ENCODE assay signal across 1 cellular context in the genomic region with DNA sequence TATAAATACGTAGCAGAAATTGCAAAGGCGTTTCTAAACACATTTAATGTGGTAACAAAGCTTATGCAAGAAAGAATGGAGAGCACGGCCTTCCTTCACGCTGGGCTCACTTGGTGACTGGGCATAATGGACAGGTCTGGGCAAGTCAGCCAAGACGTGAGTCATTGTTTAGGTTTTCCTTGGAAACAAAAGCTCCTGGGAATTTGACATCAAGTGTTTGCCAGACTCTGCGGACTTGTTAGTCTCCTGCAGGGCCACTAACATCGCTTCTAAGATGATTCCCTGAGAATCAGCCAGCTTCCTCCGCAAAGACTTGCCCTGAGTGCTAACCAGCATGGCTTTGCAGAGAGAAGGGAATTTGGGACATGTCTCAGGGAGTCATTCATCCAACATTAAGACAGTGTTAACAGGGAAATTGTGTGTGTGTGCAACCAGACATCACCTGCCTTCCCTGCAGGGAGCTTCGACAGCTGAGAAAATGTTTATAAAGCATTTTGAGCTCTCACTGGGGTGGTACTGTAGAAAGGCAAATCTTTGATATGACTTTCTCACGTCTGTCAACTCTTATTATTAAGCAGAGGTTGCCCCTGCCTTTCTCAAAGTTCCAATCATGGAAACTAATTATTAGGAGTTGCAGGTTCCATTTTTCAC.
A peak's percentile ranks its signal among the peaks of the same experiment; 100 is the strongest.
TF ChIP-seq lines count a peak whose summit lies in the region.

No MANE protein-coding gene starts in this region.

TF ChIP-seq in HEK293, 187 proteins besides CTCF, POLR2A, EP300 and RAD21 (continued from another document and continues in another):
- TF ChIP-seq ZNF621 (tag by site-specific recombination; IDR thresholded peaks at IDR 0.05) (no peak), OSR2 (tag by site-specific recombination; IDR thresholded peaks at IDR 0.05) (peak; percentile 46; the same call in 1 of the 2 replicates), KLF1 (tag by site-specific recombination; IDR thresholded peaks at IDR 0.05) (no peak), ZIC2 (tag by site-specific recombination; IDR thresholded peaks at IDR 0.05) (peak; percentile 91), ZNF596 (tag by site-specific recombination; IDR thresholded peaks at IDR 0.05) (no peak), ZNF558 (tag by site-specific recombination; IDR thresholded peaks at IDR 0.05) (no peak), MEIS1 (CRISPR knock-in tag; IDR thresholded peaks at IDR 0.05; ENCODE audit: borderline replicate concordance) (no peak), ZNF211 (tag by site-specific recombination; IDR thresholded peaks at IDR 0.05; ENCODE audit: low read depth) (no peak), ZBTB20 (tag by site-specific recombination; IDR thresholded peaks at IDR 0.05) (no peak), KLF10 (tag by site-specific recombination; IDR thresholded peaks at IDR 0.05) (no peak), ZNF521 (tag by site-specific recombination; IDR thresholded peaks at IDR 0.05) (no peak), ZNF501 (tag by site-specific recombination; IDR thresholded peaks at IDR 0.05) (no peak), BCL11A (tag by site-specific recombination; IDR thresholded peaks at IDR 0.05; ENCODE audit: low read depth) (peak; percentile 59; the same call in 1 of the 2 replicates), ZNF747 (tag by site-specific recombination; IDR thresholded peaks at IDR 0.05) (no peak), ZNF768 (tag by site-specific recombination; IDR thresholded peaks at IDR 0.05) (no peak), ZXDB (tag by site-specific recombination; IDR thresholded peaks at IDR 0.05) (peak; percentile 80), GLIS2 (tag by site-specific recombination; IDR thresholded peaks at IDR 0.05) (peak; percentile 47; the same call in 1 of the 2 replicates), ZNF266 (tag by site-specific recombination; IDR thresholded peaks at IDR 0.05; ENCODE audit: low read depth) (no peak), ZNF416 (tag by site-specific recombination; IDR thresholded peaks at IDR 0.05) (no peak), ZNF571 (tag by site-specific recombination; IDR thresholded peaks at IDR 0.05) (no peak), REPIN1 (tag by site-specific recombination; IDR thresholded peaks at IDR 0.05; ENCODE audit: low read depth) (no peak), ZNF354C (tag by site-specific recombination; IDR thresholded peaks at IDR 0.05; ENCODE audit: borderline replicate concordance, low read depth) (no peak), TCF7L2 (IDR thresholded peaks at IDR 0.05; ENCODE audit: borderline replicate concordance, low read depth, low read length) (no peak), ZNF548 (tag by site-specific recombination; IDR thresholded peaks at IDR 0.05) (no peak), SCRT2 (tag by site-specific recombination; IDR thresholded peaks at IDR 0.05) (peak; percentile 63)
- TF ChIP-seq, protein P1, sequence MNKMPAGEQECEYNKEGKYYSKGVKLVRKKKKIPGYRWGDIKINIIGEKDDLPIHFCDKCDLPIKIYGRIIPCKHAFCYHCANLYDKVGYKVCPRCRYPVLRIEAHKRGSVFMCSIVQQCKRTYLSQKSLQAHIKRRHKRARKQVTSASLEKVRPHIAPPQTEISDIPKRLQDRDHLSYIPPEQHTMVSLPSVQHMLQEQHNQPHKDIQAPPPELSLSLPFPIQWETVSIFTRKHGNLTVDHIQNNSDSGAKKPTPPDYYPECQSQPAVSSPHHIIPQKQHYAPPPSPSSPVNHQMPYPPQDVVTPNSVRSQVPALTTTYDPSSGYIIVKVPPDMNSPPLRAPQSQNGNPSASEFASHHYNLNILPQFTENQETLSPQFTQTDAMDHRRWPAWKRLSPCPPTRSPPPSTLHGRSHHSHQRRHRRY (tag by site-specific recombination; IDR thresholded peaks at IDR 0.05): no peak
- TF ChIP-seq, protein P2, sequence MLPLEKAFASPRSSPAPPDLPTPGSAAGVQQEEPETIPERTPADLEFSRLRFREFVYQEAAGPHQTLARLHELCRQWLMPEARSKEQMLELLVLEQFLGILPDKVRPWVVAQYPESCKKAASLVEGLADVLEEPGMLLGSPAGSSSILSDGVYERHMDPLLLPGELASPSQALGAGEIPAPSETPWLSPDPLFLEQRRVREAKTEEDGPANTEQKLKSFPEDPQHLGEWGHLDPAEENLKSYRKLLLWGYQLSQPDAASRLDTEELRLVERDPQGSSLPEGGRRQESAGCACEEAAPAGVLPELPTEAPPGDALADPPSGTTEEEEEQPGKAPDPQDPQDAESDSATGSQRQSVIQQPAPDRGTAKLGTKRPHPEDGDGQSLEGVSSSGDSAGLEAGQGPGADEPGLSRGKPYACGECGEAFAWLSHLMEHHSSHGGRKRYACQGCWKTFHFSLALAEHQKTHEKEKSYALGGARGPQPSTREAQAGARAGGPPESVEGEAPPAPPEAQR (tag by site-specific recombination; IDR thresholded peaks at IDR 0.05): no peak
- TF ChIP-seq, protein P3, sequence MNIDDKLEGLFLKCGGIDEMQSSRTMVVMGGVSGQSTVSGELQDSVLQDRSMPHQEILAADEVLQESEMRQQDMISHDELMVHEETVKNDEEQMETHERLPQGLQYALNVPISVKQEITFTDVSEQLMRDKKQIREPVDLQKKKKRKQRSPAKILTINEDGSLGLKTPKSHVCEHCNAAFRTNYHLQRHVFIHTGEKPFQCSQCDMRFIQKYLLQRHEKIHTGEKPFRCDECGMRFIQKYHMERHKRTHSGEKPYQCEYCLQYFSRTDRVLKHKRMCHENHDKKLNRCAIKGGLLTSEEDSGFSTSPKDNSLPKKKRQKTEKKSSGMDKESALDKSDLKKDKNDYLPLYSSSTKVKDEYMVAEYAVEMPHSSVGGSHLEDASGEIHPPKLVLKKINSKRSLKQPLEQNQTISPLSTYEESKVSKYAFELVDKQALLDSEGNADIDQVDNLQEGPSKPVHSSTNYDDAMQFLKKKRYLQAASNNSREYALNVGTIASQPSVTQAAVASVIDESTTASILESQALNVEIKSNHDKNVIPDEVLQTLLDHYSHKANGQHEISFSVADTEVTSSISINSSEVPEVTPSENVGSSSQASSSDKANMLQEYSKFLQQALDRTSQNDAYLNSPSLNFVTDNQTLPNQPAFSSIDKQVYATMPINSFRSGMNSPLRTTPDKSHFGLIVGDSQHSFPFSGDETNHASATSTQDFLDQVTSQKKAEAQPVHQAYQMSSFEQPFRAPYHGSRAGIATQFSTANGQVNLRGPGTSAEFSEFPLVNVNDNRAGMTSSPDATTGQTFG (tag by site-specific recombination; IDR thresholded peaks at IDR 0.05; ENCODE audit: borderline replicate concordance): no peak
- TF ChIP-seq, protein P4, sequence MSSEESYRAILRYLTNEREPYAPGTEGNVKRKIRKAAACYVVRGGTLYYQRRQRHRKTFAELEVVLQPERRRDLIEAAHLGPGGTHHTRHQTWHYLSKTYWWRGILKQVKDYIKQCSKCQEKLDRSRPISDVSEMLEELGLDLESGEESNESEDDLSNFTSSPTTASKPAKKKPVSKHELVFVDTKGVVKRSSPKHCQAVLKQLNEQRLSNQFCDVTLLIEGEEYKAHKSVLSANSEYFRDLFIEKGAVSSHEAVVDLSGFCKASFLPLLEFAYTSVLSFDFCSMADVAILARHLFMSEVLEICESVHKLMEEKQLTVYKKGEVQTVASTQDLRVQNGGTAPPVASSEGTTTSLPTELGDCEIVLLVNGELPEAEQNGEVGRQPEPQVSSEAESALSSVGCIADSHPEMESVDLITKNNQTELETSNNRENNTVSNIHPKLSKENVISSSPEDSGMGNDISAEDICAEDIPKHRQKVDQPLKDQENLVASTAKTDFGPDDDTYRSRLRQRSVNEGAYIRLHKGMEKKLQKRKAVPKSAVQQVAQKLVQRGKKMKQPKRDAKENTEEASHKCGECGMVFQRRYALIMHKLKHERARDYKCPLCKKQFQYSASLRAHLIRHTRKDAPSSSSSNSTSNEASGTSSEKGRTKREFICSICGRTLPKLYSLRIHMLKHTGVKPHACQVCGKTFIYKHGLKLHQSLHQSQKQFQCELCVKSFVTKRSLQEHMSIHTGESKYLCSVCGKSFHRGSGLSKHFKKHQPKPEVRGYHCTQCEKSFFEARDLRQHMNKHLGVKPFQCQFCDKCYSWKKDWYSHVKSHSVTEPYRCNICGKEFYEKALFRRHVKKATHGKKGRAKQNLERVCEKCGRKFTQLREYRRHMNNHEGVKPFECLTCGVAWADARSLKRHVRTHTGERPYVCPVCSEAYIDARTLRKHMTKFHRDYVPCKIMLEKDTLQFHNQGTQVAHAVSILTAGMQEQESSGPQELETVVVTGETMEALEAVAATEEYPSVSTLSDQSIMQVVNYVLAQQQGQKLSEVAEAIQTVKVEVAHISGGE (tag by site-specific recombination; conservative IDR thresholded peaks at IDR 0.05; ENCODE audit: low read depth): no peak
- TF ChIP-seq, protein P5, sequence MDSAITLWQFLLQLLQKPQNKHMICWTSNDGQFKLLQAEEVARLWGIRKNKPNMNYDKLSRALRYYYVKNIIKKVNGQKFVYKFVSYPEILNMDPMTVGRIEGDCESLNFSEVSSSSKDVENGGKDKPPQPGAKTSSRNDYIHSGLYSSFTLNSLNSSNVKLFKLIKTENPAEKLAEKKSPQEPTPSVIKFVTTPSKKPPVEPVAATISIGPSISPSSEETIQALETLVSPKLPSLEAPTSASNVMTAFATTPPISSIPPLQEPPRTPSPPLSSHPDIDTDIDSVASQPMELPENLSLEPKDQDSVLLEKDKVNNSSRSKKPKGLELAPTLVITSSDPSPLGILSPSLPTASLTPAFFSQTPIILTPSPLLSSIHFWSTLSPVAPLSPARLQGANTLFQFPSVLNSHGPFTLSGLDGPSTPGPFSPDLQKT (IDR thresholded peaks at IDR 0.05; ENCODE audit: borderline replicate concordance, low read depth, low read length): no peak
- TF ChIP-seq, protein P6, sequence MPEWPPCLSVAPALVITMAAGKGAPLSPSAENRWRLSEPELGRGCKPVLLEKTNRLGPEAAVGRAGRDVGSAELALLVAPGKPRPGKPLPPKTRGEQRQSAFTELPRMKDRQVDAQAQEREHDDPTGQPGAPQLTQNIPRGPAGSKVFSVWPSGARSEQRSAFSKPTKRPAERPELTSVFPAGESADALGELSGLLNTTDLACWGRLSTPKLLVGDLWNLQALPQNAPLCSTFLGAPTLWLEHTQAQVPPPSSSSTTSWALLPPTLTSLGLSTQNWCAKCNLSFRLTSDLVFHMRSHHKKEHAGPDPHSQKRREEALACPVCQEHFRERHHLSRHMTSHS (tag by site-specific recombination; IDR thresholded peaks at IDR 0.05): no peak
- TF ChIP-seq, protein P7, sequence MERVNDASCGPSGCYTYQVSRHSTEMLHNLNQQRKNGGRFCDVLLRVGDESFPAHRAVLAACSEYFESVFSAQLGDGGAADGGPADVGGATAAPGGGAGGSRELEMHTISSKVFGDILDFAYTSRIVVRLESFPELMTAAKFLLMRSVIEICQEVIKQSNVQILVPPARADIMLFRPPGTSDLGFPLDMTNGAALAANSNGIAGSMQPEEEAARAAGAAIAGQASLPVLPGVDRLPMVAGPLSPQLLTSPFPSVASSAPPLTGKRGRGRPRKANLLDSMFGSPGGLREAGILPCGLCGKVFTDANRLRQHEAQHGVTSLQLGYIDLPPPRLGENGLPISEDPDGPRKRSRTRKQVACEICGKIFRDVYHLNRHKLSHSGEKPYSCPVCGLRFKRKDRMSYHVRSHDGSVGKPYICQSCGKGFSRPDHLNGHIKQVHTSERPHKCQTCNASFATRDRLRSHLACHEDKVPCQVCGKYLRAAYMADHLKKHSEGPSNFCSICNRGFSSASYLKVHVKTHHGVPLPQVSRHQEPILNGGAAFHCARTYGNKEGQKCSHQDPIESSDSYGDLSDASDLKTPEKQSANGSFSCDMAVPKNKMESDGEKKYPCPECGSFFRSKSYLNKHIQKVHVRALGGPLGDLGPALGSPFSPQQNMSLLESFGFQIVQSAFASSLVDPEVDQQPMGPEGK (tag by site-specific recombination; IDR thresholded peaks at IDR 0.05): no peak
- TF ChIP-seq, protein P8, sequence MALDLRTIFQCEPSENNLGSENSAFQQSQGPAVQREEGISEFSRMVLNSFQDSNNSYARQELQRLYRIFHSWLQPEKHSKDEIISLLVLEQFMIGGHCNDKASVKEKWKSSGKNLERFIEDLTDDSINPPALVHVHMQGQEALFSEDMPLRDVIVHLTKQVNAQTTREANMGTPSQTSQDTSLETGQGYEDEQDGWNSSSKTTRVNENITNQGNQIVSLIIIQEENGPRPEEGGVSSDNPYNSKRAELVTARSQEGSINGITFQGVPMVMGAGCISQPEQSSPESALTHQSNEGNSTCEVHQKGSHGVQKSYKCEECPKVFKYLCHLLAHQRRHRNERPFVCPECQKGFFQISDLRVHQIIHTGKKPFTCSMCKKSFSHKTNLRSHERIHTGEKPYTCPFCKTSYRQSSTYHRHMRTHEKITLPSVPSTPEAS (tag by site-specific recombination; IDR thresholded peaks at IDR 0.05): no peak
- TF ChIP-seq, protein P9, sequence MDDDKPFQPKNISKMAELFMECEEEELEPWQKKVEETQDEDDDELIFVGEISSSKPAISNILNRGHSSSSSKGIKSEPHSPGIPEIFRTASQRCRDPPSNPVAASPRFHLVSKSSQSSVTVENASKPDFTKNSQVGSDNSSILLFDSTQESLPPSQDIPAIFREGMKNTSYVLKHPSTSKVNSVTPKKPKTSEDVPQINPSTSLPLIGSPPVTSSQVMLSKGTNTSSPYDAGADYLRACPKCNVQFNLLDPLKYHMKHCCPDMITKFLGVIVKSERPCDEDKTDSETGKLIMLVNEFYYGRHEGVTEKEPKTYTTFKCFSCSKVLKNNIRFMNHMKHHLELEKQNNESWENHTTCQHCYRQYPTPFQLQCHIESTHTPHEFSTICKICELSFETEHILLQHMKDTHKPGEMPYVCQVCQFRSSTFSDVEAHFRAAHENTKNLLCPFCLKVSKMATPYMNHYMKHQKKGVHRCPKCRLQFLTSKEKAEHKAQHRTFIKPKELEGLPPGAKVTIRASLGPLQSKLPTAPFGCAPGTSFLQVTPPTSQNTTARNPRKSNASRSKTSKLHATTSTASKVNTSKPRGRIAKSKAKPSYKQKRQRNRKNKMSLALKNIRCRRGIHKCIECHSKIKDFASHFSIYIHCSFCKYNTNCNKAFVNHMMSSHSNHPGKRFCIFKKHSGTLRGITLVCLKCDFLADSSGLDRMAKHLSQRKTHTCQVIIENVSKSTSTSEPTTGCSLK (tag by site-specific recombination; IDR thresholded peaks at IDR 0.05): no peak
- TF ChIP-seq, protein P10, sequence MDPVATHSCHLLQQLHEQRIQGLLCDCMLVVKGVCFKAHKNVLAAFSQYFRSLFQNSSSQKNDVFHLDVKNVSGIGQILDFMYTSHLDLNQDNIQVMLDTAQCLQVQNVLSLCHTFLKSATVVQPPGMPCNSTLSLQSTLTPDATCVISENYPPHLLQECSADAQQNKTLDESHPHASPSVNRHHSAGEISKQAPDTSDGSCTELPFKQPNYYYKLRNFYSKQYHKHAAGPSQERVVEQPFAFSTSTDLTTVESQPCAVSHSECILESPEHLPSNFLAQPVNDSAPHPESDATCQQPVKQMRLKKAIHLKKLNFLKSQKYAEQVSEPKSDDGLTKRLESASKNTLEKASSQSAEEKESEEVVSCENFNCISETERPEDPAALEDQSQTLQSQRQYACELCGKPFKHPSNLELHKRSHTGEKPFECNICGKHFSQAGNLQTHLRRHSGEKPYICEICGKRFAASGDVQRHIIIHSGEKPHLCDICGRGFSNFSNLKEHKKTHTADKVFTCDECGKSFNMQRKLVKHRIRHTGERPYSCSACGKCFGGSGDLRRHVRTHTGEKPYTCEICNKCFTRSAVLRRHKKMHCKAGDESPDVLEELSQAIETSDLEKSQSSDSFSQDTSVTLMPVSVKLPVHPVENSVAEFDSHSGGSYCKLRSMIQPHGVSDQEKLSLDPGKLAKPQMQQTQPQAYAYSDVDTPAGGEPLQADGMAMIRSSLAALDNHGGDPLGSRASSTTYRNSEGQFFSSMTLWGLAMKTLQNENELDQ (tag by site-specific recombination; IDR thresholded peaks at IDR 0.05; ENCODE audit: low read depth): no peak
